In genomic region chr1:153490272-153491051, GRCh38 we compare ENCODE assay signal across 1 cellular context.
TF ChIP-seq lines count a peak whose summit lies in the region.

No MANE protein-coding gene starts in this region.

TF ChIP-seq in WTC11, 78 proteins besides CTCF, POLR2A, EP300 and RAD21 (continued from another document):
- TF ChIP-seq ZBTB21 (CRISPR knock-in tag; IDR thresholded peaks at IDR 0.05; ENCODE audit: borderline replicate concordance) (no peak), GRHL2 (CRISPR knock-in tag; IDR thresholded peaks at IDR 0.05; ENCODE audit: insufficient replicate concordance, severe bottlenecking) (no peak), EMX1 (CRISPR knock-in tag; IDR thresholded peaks at IDR 0.05) (no peak), USF1 (CRISPR knock-in tag; IDR thresholded peaks at IDR 0.05) (no peak), GABPB1 (CRISPR knock-in tag; IDR thresholded peaks at IDR 0.05) (no peak), ZNF396 (CRISPR knock-in tag; IDR thresholded peaks at IDR 0.05; ENCODE audit: borderline replicate concordance) (no peak), NR2C2 (CRISPR knock-in tag; IDR thresholded peaks at IDR 0.05) (no peak), ZNF138 (CRISPR knock-in tag; conservative IDR thresholded peaks at IDR 0.05) (no peak), KAT7 (CRISPR knock-in tag; IDR thresholded peaks at IDR 0.05; ENCODE audit: borderline replicate concordance) (no peak), AR (CRISPR knock-in tag; IDR thresholded peaks at IDR 0.05) (no peak), ZNF512 (CRISPR knock-in tag; IDR thresholded peaks at IDR 0.05; ENCODE audit: borderline replicate concordance) (no peak), OVOL2 (CRISPR knock-in tag; IDR thresholded peaks at IDR 0.05; ENCODE audit: borderline replicate concordance) (no peak), JAZF1 (CRISPR knock-in tag; IDR thresholded peaks at IDR 0.05) (no peak), TP53 (CRISPR knock-in tag; IDR thresholded peaks at IDR 0.05) (no peak)
